ENCODE assay signal across 11 cellular contexts in genomic region chr11:35702126-35702525, GRCh38.
"Had no signal": no experiment of that assay in that cellular context is flagged by ENCODE, and none has a peak within 500 bp of the region (broad histone marks: within the 10 kb centered on the region; RNA-seq: fewer than 3 reads in every experiment).

No MANE protein-coding gene starts in this region.

- H3K9ac ChIP-seq: GM23248 had no signal

- H3K4me1 ChIP-seq: HAP-1 had no signal

- H3K4me2 ChIP-seq: GM23338 had no signal

- FAIRE-seq: H1, H54 had no signal

- H2AFZ ChIP-seq: GM23248, GM23338 had no signal

- ATAC-seq: GM23338, HCT116 had no signal

- DNase-seq: GM23248, GOT3, H7, H9, HCEC 1CT, HFFc6 had no signal

- H3K4me3 ChIP-seq: GM23248, GM23338, HAP-1 had no signal

- H3K36me3 ChIP-seq: HAP-1 had no signal

- H3K27ac ChIP-seq: GM23248 had no signal

- H3K9me3 ChIP-seq: HAP-1 had no signal
